ENCODE assay signal across 1 cellular context in genomic region chr17:62626719-62627218, GRCh38.
A peak's percentile ranks its signal among the peaks of the same experiment; 100 is the strongest.
TF ChIP-seq lines count a peak whose summit lies in the region.

No MANE protein-coding gene starts in this region.

TF ChIP-seq in GM23338, 12 proteins besides CTCF, POLR2A, EP300 and RAD21 (continued from another document):
- TF ChIP-seq ZNF462 (CRISPR knock-in tag; IDR thresholded peaks at IDR 0.05) = no peak
- TF ChIP-seq STAT1 (IDR thresholded peaks at IDR 0.05; ENCODE audit: unreplicated experiment) = no peak
- TF ChIP-seq NANOG (IDR thresholded peaks at IDR 0.05; ENCODE audit: borderline replicate concordance) = no peak
- no peak for TF ChIP-seq ZNF114 (CRISPR knock-in tag; IDR thresholded peaks at IDR 0.05)
- TF ChIP-seq CREB1 (CRISPR knock-in tag; IDR thresholded peaks at IDR 0.05; ENCODE audit: low read depth) = peak; percentile 37; the same call in 1 of the 2 replicates
